Comparison of ENCODE assay signal across 2 cellular contexts in the genomic region with DNA sequence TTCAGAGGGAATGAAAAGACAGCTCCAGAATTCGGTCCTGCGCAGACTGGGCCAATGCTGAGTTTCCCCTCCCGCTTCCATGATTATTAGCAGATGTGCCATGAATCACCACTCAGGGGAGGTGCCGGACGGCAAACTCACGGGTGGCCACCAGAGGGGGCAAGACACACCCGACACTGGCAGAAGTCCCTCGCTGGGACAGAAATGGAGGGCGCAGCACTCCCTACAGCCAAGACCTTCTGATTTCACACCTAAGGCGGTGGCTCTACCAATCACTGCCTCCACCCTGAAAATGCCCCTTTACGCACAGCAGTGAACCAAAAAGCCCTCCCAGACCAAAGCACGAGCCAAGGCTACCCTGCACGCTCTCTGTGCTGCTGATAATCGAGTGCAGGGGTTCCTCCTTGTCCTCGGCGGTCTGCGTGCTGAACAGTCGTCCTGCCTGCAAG.
TF ChIP-seq lines count a peak whose summit lies in the region.

No MANE protein-coding gene starts in this region.

TF ChIP-seq in HCT116, 20 proteins besides CTCF, POLR2A, EP300 and RAD21:
- peak; percentile 32; the same call in 1 of the 2 replicates for TF ChIP-seq CBX3 (IDR thresholded peaks at IDR 0.05; ENCODE audit: low read depth)
- TF ChIP-seq TCF7L2 (IDR thresholded peaks at IDR 0.05; ENCODE audit: borderline replicate concordance, extremely low read depth, insufficient read depth, insufficient read length): no peak
- TF ChIP-seq EZH2phosphoT487 (IDR thresholded peaks at IDR 0.05; ENCODE audit: borderline replicate concordance): no peak
- no peak for TF ChIP-seq SRF (IDR thresholded peaks at IDR 0.05; ENCODE audit: low read depth)
- TF ChIP-seq, protein P1, sequence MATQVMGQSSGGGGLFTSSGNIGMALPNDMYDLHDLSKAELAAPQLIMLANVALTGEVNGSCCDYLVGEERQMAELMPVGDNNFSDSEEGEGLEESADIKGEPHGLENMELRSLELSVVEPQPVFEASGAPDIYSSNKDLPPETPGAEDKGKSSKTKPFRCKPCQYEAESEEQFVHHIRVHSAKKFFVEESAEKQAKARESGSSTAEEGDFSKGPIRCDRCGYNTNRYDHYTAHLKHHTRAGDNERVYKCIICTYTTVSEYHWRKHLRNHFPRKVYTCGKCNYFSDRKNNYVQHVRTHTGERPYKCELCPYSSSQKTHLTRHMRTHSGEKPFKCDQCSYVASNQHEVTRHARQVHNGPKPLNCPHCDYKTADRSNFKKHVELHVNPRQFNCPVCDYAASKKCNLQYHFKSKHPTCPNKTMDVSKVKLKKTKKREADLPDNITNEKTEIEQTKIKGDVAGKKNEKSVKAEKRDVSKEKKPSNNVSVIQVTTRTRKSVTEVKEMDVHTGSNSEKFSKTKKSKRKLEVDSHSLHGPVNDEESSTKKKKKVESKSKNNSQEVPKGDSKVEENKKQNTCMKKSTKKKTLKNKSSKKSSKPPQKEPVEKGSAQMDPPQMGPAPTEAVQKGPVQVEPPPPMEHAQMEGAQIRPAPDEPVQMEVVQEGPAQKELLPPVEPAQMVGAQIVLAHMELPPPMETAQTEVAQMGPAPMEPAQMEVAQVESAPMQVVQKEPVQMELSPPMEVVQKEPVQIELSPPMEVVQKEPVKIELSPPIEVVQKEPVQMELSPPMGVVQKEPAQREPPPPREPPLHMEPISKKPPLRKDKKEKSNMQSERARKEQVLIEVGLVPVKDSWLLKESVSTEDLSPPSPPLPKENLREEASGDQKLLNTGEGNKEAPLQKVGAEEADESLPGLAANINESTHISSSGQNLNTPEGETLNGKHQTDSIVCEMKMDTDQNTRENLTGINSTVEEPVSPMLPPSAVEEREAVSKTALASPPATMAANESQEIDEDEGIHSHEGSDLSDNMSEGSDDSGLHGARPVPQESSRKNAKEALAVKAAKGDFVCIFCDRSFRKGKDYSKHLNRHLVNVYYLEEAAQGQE (IDR thresholded peaks at IDR 0.05; ENCODE audit: low read depth): no peak
- TF ChIP-seq, protein P2, sequence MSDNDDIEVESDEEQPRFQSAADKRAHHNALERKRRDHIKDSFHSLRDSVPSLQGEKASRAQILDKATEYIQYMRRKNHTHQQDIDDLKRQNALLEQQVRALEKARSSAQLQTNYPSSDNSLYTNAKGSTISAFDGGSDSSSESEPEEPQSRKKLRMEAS (IDR thresholded peaks at IDR 0.05): peak; percentile 57; the same call in 1 of the 2 replicates
- TF ChIP-seq EZH2 (IDR thresholded peaks at IDR 0.05): no peak
- TF ChIP-seq SIN3A (IDR thresholded peaks at IDR 0.05; ENCODE audit: low read depth): no peak
- no peak for TF ChIP-seq SP1 (IDR thresholded peaks at IDR 0.05; ENCODE audit: low read depth)
- no peak for TF ChIP-seq ZNF274 (IDR thresholded peaks at IDR 0.05; ENCODE audit: low read depth, low read length)
- TF ChIP-seq, protein P3, sequence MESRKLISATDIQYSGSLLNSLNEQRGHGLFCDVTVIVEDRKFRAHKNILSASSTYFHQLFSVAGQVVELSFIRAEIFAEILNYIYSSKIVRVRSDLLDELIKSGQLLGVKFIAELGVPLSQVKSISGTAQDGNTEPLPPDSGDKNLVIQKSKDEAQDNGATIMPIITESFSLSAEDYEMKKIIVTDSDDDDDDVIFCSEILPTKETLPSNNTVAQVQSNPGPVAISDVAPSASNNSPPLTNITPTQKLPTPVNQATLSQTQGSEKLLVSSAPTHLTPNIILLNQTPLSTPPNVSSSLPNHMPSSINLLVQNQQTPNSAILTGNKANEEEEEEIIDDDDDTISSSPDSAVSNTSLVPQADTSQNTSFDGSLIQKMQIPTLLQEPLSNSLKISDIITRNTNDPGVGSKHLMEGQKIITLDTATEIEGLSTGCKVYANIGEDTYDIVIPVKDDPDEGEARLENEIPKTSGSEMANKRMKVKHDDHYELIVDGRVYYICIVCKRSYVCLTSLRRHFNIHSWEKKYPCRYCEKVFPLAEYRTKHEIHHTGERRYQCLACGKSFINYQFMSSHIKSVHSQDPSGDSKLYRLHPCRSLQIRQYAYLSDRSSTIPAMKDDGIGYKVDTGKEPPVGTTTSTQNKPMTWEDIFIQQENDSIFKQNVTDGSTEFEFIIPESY (IDR thresholded peaks at IDR 0.05; ENCODE audit: extremely low read depth, insufficient replicate concordance, low read length): no peak
- TF ChIP-seq ZFX (IDR thresholded peaks at IDR 0.05): no peak
- no peak for TF ChIP-seq ELF1 (IDR thresholded peaks at IDR 0.05; ENCODE audit: borderline replicate concordance, low read depth)
- no peak for TF ChIP-seq CEBPB (IDR thresholded peaks at IDR 0.05; ENCODE audit: low read depth)
- peak; percentile 48 for TF ChIP-seq YY1 (IDR thresholded peaks at IDR 0.05; ENCODE audit: extremely low read depth, insufficient replicate concordance, low read depth, low read length)
- TF ChIP-seq JUND (IDR thresholded peaks at IDR 0.05): no peak
TF ChIP-seq in HCT116: peak in this region for 3.

TF ChIP-seq in K562, 482 proteins besides CTCF, POLR2A, EP300 and RAD21 (continues in another document):
- TF ChIP-seq, protein P4, sequence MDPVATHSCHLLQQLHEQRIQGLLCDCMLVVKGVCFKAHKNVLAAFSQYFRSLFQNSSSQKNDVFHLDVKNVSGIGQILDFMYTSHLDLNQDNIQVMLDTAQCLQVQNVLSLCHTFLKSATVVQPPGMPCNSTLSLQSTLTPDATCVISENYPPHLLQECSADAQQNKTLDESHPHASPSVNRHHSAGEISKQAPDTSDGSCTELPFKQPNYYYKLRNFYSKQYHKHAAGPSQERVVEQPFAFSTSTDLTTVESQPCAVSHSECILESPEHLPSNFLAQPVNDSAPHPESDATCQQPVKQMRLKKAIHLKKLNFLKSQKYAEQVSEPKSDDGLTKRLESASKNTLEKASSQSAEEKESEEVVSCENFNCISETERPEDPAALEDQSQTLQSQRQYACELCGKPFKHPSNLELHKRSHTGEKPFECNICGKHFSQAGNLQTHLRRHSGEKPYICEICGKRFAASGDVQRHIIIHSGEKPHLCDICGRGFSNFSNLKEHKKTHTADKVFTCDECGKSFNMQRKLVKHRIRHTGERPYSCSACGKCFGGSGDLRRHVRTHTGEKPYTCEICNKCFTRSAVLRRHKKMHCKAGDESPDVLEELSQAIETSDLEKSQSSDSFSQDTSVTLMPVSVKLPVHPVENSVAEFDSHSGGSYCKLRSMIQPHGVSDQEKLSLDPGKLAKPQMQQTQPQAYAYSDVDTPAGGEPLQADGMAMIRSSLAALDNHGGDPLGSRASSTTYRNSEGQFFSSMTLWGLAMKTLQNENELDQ (CRISPR knock-in tag; IDR thresholded peaks at IDR 0.05; ENCODE audit: borderline replicate concordance): no peak
- TF ChIP-seq, protein P5, sequence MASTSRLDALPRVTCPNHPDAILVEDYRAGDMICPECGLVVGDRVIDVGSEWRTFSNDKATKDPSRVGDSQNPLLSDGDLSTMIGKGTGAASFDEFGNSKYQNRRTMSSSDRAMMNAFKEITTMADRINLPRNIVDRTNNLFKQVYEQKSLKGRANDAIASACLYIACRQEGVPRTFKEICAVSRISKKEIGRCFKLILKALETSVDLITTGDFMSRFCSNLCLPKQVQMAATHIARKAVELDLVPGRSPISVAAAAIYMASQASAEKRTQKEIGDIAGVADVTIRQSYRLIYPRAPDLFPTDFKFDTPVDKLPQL (IDR thresholded peaks at IDR 0.05; ENCODE audit: extremely low read depth, insufficient read length): no peak
- TF ChIP-seq KLF6 (CRISPR knock-in tag; IDR thresholded peaks at IDR 0.05; ENCODE audit: borderline replicate concordance) (no peak), CSDE1 (IDR thresholded peaks at IDR 0.05) (no peak), ZNF311 (CRISPR knock-in tag; IDR thresholded peaks at IDR 0.05) (no peak), SRSF1 (IDR thresholded peaks at IDR 0.05; ENCODE audit: low read depth, low read length) (no peak), SREBF2 (CRISPR knock-in tag; IDR thresholded peaks at IDR 0.05) (no peak), NFE2 (IDR thresholded peaks at IDR 0.05; ENCODE audit: low read depth) (no peak), RFX7 (CRISPR knock-in tag; IDR thresholded peaks at IDR 0.05) (no peak), XRCC3 (IDR thresholded peaks at IDR 0.05) (no peak), RBM25 (IDR thresholded peaks at IDR 0.05; ENCODE audit: low read depth, low read length, severe bottlenecking) (no peak), KDM2B (CRISPR knock-in tag; IDR thresholded peaks at IDR 0.05) (no peak), MAZ (CRISPR knock-in tag; conservative IDR thresholded peaks at IDR 0.05 in 1 of 2, IDR thresholded peaks at IDR 0.05 in 1 of 2) (0 out of 4 replicates have a peak, but pooled peaks of 1 of the 2 experiments have one; percentile 49), C11orf30 (IDR thresholded peaks at IDR 0.05; ENCODE audit: low read depth) (no peak), ZNF644 (tag; IDR thresholded peaks at IDR 0.05; ENCODE audit: low read depth) (no peak), HDAC3 (IDR thresholded peaks at IDR 0.05; ENCODE audit: borderline replicate concordance, partially characterized antibody) (no peak), ZNF766 (CRISPR knock-in tag; conservative IDR thresholded peaks at IDR 0.05) (0 out of 2 replicates have a peak, but pooled peaks have one; percentile 33), FOXA1 (IDR thresholded peaks at IDR 0.05; ENCODE audit: borderline replicate concordance) (no peak), CREM (IDR thresholded peaks at IDR 0.05; ENCODE audit: low read depth) (peak; percentile 33; the same call in 1 of the 2 replicates), YY1 (IDR thresholded peaks at IDR 0.05; ENCODE audit: borderline replicate concordance in 1 of 3, control insufficient read depth in 1 of 3, extremely low read depth in 1 of 3, insufficient read depth in 3 of 3, insufficient read length in 1 of 3, insufficient replicate concordance in 2 of 3, low read depth in 1 of 3, low read length in 2 of 3) (peak in 2 of 3 experiments; percentile 46 to 64), FOXJ3 (CRISPR knock-in tag; IDR thresholded peaks at IDR 0.05) (no peak), ZSCAN29 (IDR thresholded peaks at IDR 0.05) (no peak), ZNF134 (CRISPR knock-in tag; conservative IDR thresholded peaks at IDR 0.05) (no peak), HNRNPUL1 (IDR thresholded peaks at IDR 0.05; ENCODE audit: low read length) (no peak), MEF2D (tag; conservative IDR thresholded peaks at IDR 0.05; ENCODE audit: low read depth) (no peak), ZNF184 (CRISPR knock-in tag; IDR thresholded peaks at IDR 0.05) (no peak)
- TF ChIP-seq, protein P6, sequence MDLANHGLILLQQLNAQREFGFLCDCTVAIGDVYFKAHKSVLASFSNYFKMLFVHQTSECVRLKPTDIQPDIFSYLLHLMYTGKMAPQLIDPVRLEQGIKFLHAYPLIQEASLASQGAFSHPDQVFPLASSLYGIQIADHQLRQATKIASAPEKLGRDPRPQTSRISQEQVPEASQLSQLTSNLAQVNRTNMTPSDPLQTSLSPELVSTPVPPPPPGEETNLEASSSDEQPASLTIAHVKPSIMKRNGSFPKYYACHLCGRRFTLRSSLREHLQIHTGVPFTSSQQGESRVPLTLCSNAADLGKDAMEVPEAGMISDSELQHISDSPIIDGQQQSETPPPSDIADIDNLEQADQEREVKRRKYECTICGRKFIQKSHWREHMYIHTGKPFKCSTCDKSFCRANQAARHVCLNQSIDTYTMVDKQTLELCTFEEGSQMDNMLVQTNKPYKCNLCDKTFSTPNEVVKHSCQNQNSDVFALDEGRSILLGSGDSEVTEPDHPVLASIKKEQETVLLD (IDR thresholded peaks at IDR 0.05): no peak
- TF ChIP-seq, protein P7, sequence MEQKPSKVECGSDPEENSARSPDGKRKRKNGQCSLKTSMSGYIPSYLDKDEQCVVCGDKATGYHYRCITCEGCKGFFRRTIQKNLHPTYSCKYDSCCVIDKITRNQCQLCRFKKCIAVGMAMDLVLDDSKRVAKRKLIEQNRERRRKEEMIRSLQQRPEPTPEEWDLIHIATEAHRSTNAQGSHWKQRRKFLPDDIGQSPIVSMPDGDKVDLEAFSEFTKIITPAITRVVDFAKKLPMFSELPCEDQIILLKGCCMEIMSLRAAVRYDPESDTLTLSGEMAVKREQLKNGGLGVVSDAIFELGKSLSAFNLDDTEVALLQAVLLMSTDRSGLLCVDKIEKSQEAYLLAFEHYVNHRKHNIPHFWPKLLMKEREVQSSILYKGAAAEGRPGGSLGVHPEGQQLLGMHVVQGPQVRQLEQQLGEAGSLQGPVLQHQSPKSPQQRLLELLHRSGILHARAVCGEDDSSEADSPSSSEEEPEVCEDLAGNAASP (IDR thresholded peaks at IDR 0.05): no peak
- TF ChIP-seq, protein P8, sequence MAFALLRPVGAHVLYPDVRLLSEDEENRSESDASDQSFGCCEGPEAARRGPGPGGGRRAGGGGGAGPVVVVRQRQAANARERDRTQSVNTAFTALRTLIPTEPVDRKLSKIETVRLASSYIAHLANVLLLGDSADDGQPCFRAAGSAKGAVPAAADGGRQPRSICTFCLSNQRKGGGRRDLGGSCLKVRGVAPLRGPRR (CRISPR knock-in tag; IDR thresholded peaks at IDR 0.05): no peak
- TF ChIP-seq, protein P9, sequence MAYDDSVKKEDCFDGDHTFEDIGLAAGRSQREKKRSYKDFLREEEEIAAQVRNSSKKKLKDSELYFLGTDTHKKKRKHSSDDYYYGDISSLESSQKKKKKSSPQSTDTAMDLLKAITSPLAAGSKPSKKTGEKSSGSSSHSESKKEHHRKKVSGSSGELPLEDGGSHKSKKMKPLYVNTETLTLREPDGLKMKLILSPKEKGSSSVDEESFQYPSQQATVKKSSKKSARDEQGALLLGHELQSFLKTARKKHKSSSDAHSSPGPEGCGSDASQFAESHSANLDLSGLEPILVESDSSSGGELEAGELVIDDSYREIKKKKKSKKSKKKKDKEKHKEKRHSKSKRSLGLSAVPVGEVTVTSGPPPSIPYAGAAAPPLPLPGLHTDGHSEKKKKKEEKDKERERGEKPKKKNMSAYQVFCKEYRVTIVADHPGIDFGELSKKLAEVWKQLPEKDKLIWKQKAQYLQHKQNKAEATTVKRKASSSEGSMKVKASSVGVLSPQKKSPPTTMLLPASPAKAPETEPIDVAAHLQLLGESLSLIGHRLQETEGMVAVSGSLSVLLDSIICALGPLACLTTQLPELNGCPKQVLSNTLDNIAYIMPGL (CRISPR knock-in tag; IDR thresholded peaks at IDR 0.05): no peak
- TF ChIP-seq, protein P10, sequence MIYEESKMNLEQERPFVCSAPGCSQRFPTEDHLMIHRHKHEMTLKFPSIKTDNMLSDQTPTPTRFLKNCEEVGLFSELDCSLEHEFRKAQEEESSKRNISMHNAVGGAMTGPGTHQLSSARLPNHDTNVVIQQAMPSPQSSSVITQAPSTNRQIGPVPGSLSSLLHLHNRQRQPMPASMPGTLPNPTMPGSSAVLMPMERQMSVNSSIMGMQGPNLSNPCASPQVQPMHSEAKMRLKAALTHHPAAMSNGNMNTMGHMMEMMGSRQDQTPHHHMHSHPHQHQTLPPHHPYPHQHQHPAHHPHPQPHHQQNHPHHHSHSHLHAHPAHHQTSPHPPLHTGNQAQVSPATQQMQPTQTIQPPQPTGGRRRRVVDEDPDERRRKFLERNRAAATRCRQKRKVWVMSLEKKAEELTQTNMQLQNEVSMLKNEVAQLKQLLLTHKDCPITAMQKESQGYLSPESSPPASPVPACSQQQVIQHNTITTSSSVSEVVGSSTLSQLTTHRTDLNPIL (CRISPR knock-in tag; IDR thresholded peaks at IDR 0.05): no peak
- TF ChIP-seq, protein P11, sequence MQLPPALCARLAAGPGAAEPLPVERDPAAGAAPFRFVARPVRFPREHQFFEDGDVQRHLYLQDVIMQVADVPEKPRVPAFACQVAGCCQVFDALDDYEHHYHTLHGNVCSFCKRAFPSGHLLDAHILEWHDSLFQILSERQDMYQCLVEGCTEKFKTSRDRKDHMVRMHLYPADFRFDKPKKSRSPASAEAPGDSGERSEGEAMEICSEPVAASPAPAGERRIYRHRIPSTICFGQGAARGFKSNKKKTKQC (CRISPR knock-in tag; IDR thresholded peaks at IDR 0.05): no peak
- TF ChIP-seq, protein P12, sequence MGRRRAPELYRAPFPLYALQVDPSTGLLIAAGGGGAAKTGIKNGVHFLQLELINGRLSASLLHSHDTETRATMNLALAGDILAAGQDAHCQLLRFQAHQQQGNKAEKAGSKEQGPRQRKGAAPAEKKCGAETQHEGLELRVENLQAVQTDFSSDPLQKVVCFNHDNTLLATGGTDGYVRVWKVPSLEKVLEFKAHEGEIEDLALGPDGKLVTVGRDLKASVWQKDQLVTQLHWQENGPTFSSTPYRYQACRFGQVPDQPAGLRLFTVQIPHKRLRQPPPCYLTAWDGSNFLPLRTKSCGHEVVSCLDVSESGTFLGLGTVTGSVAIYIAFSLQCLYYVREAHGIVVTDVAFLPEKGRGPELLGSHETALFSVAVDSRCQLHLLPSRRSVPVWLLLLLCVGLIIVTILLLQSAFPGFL (CRISPR knock-in tag; IDR thresholded peaks at IDR 0.05): no peak
